ENCODE assay signal across 26 cellular contexts in genomic region chr5:156929366-156929948, GRCh38. TPM values are rescaled to one million over a fixed set of nuclear protein-coding genes. Genes with fewer than 3 reads are reported as not detected.
DNase-seq lines count a peak whose midpoint lies in the region; ATAC-seq, FAIRE-seq and TF ChIP-seq lines count a peak whose summit lies in the region.
"Had no signal": no experiment of that assay in that cellular context is flagged by ENCODE, and none has a peak within 500 bp of the region (broad histone marks: within the 10 kb centered on the region; RNA-seq: fewer than 3 reads in every experiment).

No MANE protein-coding gene starts in this region.

- no peaks in the 10 kb centered on the region for H3K79me2 ChIP-seq in GM12878 (ENCODE audit: control insufficient read depth, insufficient read depth, low read length)

- no peak for TF ChIP-seq EP300 in GM12878 (IDR thresholded peaks at IDR 0.05; ENCODE audit: borderline replicate concordance in 1 of 2, control insufficient read depth in 1 of 2, low read depth in 2 of 2, low read length in 2 of 2)

- H3K27me3 Mint-ChIP-seq in T-helper 2 cell treated with Interferon-gamma antibody and Interleukin-4, amounts not matched to agents 5 μg/mL and 100 μg/mL, for 36 hours (ENCODE audit: low read depth): no peaks in the 10 kb centered on the region
- H3K27me3 Mint-ChIP-seq: stimulated activated memory B cell treated with anti-CD40 and anti-IgM and Interleukin-4, amounts not matched to agents 10 μg/mL and 1 μg/mL and 100 μg/mL, for 72 hours had no signal

- peaks cover 59% of the 10 kb centered on the region for H3K4me1 Mint-ChIP-seq in T-helper 2 cell treated with Interferon-gamma antibody and Interleukin-4, amounts not matched to agents 5 μg/mL and 100 μg/mL, for 36 hours (ENCODE audit: low read depth)
- H3K4me1 Mint-ChIP-seq: naive B cell; stimulated activated memory B cell treated with anti-CD40 and anti-IgM and Interleukin-4, amounts not matched to agents 10 μg/mL and 1 μg/mL and 100 μg/mL, for 72 hours had no signal

- in situ Hi-C loops in GM12878 (cut with MboI): no loop called here

- H3K27ac ChIP-seq in GM12878 (ENCODE audit: control insufficient read depth, insufficient read depth) (peak overlapping the region; percentile 45), adrenal gland (no peak overlapping the region)
- H3K27ac ChIP-seq: C4-2B, coronary artery, GM23248, pancreas, SJSA1 had no signal

- no peak overlapping the region for H3K4me2 ChIP-seq in GM12878 (ENCODE audit: control insufficient read depth, insufficient read depth)

- POLR2A ChIA-PET in GM12878 (lab: Charles Lee): interaction anchor here (0.6 to 10.1 kb wide), 4 partner anchors 10 to 180 kb away, joined by 3 to 81 read pairs (median 6); partner anchors contain the start of gene HAVCR2

- H3K9me3 Mint-ChIP-seq in T-helper 2 cell treated with Interferon-gamma antibody and Interleukin-4, amounts not matched to agents 5 μg/mL and 100 μg/mL, for 36 hours: peaks cover 6% of the 10 kb centered on the region

- peaks cover 6% of the 10 kb centered on the region for H3K9me3 ChIP-seq in GM12878 (replicated peaks; ENCODE audit: control insufficient read depth, insufficient read depth, low read length)
- H3K9me3 ChIP-seq in adrenal gland (replicated peaks in 1 of 3): no peaks in the 10 kb centered on the region
- H3K9me3 ChIP-seq: pancreas, SJSA1 had no signal

- no peak overlapping the region for H3K9ac ChIP-seq in GM12878 (ENCODE audit: control insufficient read depth, insufficient read depth, low read length)
- H3K9ac ChIP-seq: GM23248 had no signal

- RAD21 ChIA-PET in GM12878 (lab: Charles Lee; ENCODE audit: unreplicated experiment): interaction anchor here (1.4 to 3.3 kb wide), 5 partner anchors 9 to 213 kb away, joined by 3 to 22 read pairs (median 9); partner anchors contain the start of gene MED7

- H3K4me3 ChIP-seq in GM12878 (no peak overlapping the region), adrenal gland (no peak overlapping the region)
- H3K4me3 ChIP-seq: coronary artery, GM23248, pancreas, SJSA1 had no signal

- H2AFZ ChIP-seq in GM12878 (ENCODE audit: control insufficient read depth, low read depth, low read length): peak overlapping the region; percentile 55
- H2AFZ ChIP-seq: GM23248 had no signal

- SMC1A ChIA-PET in GM12878 (lab: Charles Lee; ENCODE audit: uncharacterized antibody, unreplicated experiment): interaction anchor here (0.6 to 12.0 kb wide), 11 partner anchors 9 to 928 kb away, joined by 3 to 228 read pairs (median 5); no protein-coding TSS in a partner anchor

- H3K36me3 ChIP-seq in GM12878 (ENCODE audit: control insufficient read depth in 2 of 2, insufficient read depth in 2 of 2, low read length in 1 of 2) (no peaks in the 10 kb centered on the region), adrenal gland (replicated peaks in 1 of 2) (no peaks in the 10 kb centered on the region)
- H3K36me3 ChIP-seq: pancreas, SJSA1 had no signal

- no peaks in the 10 kb centered on the region for H4K20me1 ChIP-seq in GM12878 (ENCODE audit: control insufficient read depth, insufficient read depth)

- 34% methylated on average over 3 of the region's 3 CpGs for WGBS in GM12878 (ENCODE audit: insufficient coverage, insufficient replicate concordance, low lambda C conversion rate, missing lambda C conversion rate)
- 74 to 79% (median 78%) methylated on average over 3 of the region's 3 CpGs for WGBS in adrenal gland, 4 donors

- no peak for FAIRE-seq in GM12878 (lab: Jason Lieb, UNC)
- FAIRE-seq: pancreas, RCC 7860 had no signal

- peak; percentile 8 for DNase-seq in stimulated activated CD4-positive, alpha-beta T cell treated with anti-CD3 and anti-CD28 coated beads, Interleukin-15, amount 100 ng/mL, for 24 hours
- no peak for DNase-seq in stimulated activated CD4-positive, alpha-beta T cell treated with anti-CD3 and anti-CD28 coated beads, Interleukin-1b, Interleukin-23, amount 100 ng/mL, for 48 hours
- peak; percentile 16 for DNase-seq in T-helper 2 cell treated with Interferon-gamma antibody and Interleukin-4, amounts not matched to agents 5 μg/mL and 100 μg/mL, for 36 hours (ENCODE audit: low spot score)
- DNase-seq in GM12878 (ENCODE audit: low read depth, low spot score): no peak
- DNase-seq in adrenal gland: no peak
- no peak for DNase-seq in T-helper 9 cell
- DNase-seq: DMS153, GDM1, GM23248, left cardiac atrium, mesenchymal stem cell, naive B cell, NCI-H1930, NCI-H345, pancreas had no signal

- H3K36me3 Mint-ChIP-seq in T-helper 2 cell treated with Interferon-gamma antibody and Interleukin-4, amounts not matched to agents 5 μg/mL and 100 μg/mL, for 36 hours (ENCODE audit: low read depth): peaks cover 16% of the 10 kb centered on the region
- H3K36me3 Mint-ChIP-seq: IgD-negative memory B cell; stimulated activated memory B cell treated with anti-CD40 and anti-IgM and Interleukin-4, amounts not matched to agents 10 μg/mL and 1 μg/mL and 100 μg/mL, for 72 hours had no signal

- BruUV-seq in GM12878 (replicated peaks; lab: Mats Ljungman, UMichigan): no TSS peak

- ATAC-seq in GM12878: no peak; the same call in 2 of the 3 replicates
- no peak for ATAC-seq in GM21723 (IDR thresholded peaks at IDR 0.05; ENCODE audit: unreplicated experiment)
- ATAC-seq: left cardiac atrium; pancreas; stimulated activated memory B cell treated with anti-CD40 and anti-IgM and Interleukin-4, amounts not matched to agents 10 μg/mL and 1 μg/mL and 100 μg/mL, for 72 hours; WTC11 had no signal

- H3K27me3 ChIP-seq in GM12878 (replicated peaks in 1 of 2; ENCODE audit: control insufficient read depth in 2 of 2, insufficient read depth in 2 of 2, low read length in 1 of 2) (no peaks in the 10 kb centered on the region), adrenal gland (no peaks in the 10 kb centered on the region)
- H3K27me3 ChIP-seq: pancreas, SJSA1 had no signal

- TF ChIP-seq CTCF in GM12878 (IDR thresholded peaks at IDR 0.05 in 2 of 3, conservative IDR thresholded peaks at IDR 0.05 in 1 of 3; ENCODE audit: control insufficient read depth in 2 of 3, extremely low read depth in 1 of 3, insufficient read depth in 1 of 3, low read depth in 3 of 3, low read length in 3 of 3) (no peak), adrenal gland (IDR thresholded peaks at IDR 0.05) (no peak)

- H3K4me3 Mint-ChIP-seq in T-helper 2 cell treated with Interferon-gamma antibody and Interleukin-4, amounts not matched to agents 5 μg/mL and 100 μg/mL, for 36 hours: peak overlapping the region; percentile 10
- H3K4me3 Mint-ChIP-seq: IgD-negative memory B cell; naive B cell; stimulated activated memory B cell treated with anti-CD40 and anti-IgM and Interleukin-4, amounts not matched to agents 10 μg/mL and 1 μg/mL and 100 μg/mL, for 72 hours; WTC11 had no signal

- TF ChIP-seq POLR2A in GM12878 (IDR thresholded peaks at IDR 0.05; ENCODE audit: low read depth, low read length): no peak
- no peak for TF ChIP-seq POLR2A in adrenal gland (IDR thresholded peaks at IDR 0.05)

- no peak for TF ChIP-seq RAD21 in GM12878 (IDR thresholded peaks at IDR 0.05; ENCODE audit: insufficient read depth, low read depth, low read length)

- H3K27ac Mint-ChIP-seq in T-helper 2 cell treated with Interferon-gamma antibody and Interleukin-4, amounts not matched to agents 5 μg/mL and 100 μg/mL, for 36 hours: peak overlapping the region; percentile 78
- H3K27ac Mint-ChIP-seq: stimulated activated memory B cell treated with anti-CD40 and anti-IgM and Interleukin-4, amounts not matched to agents 10 μg/mL and 1 μg/mL and 100 μg/mL, for 72 hours; WTC11 had no signal

- intact Hi-C loops in GM12878 (cut with micrococcal nuclease; ENCODE audit: unreplicated experiment) (loop anchor here (10.0 kb wide), 1 partner anchor 185 kb away; no protein-coding TSS in a partner anchor), adrenal gland (cut with DNase I) (no loop called here)

- CTCF ChIA-PET in GM12878 (lab: Yijun Ruan, JAX): interaction anchor here (1.0 to 3.7 kb wide), 6 partner anchors 9 to 213 kb away, joined by 3 to 21 read pairs (median 4); partner anchors contain the start of gene MED7

- H3K4me1 ChIP-seq in GM12878 (ENCODE audit: control insufficient read depth, insufficient read depth, low read length) (peaks cover 46% of the 10 kb centered on the region), adrenal gland (replicated peaks in 1 of 2) (no peaks in the 10 kb centered on the region)
- H3K4me1 ChIP-seq: pancreas, SJSA1 had no signal

TF ChIP-seq in GM12878, 131 proteins besides CTCF, POLR2A, EP300 and RAD21 (continues in another document):
- TF ChIP-seq ZSCAN29 (IDR thresholded peaks at IDR 0.05): no peak

RNA-seq across cellular contexts. Expression of gene TIMD4, which starts 33.6 kb away (rescaled TPM):
- 4.0 and 10.0 TPM in 2 replicates for total RNA-seq in GM12878 (2013; cell fraction: nucleolus; rRNA removed)
- 2.7 and 3.7 TPM in 2 replicates for total RNA-seq in GM12878 (2014; rRNA removed)
- total RNA-seq in GM12878 (2014; rRNA removed; fragmentation: Illumina TruSeq; extraction: Trizol): 1.9 and 2.0 TPM in 2 replicates
- total RNA-seq in GM12878 (2021): 2.9 and 4.2 TPM in 2 replicates
- polyA plus RNA-seq in GM12878 (2011; ENCODE audit: low read depth): 0.26 TPM
- polyA plus RNA-seq in GM12878 (2011; rRNA removed): 15.4 and 17.4 TPM in 2 replicates
- polyA plus RNA-seq in GM12878 (2011; cell fraction: cytosol; rRNA removed): 4.3 and 4.8 TPM in 2 replicates
- polyA plus RNA-seq in GM12878 (2011; cell fraction: nucleus; rRNA removed): 2.8 and 5.4 TPM in 2 replicates
- polyA plus RNA-seq in GM12878 (2012): 5.6 and 6.1 TPM in 2 replicates
- polyA plus RNA-seq in GM12878 (2014; fragmentation: Illumina TruSeq; extraction: Trizol): 0.89 and 1.3 TPM in 2 replicates
- polyA plus RNA-seq in GM12878 (2014; fragmentation: Nextera tagmentation; extraction: Ambion mirVana): 1 to 10 TPM; 7.6 to 8.5 TPM
- 2.4 and 2.8 TPM in 2 replicates for polyA plus RNA-seq in GM12878 (2014; rRNA removed)
- polyA plus RNA-seq in GM12878 (2016; fragmentation: Nextera tagmentation; extraction: Ambion mirVana): 10 to 100 TPM in 1 of 2 experiments, 1 to 10 TPM in 1; 9.4 to 10.6 TPM
- polyA minus RNA-seq in GM12878 (2011; rRNA and poly(A)+ RNA removed): 1.6 and 5.0 TPM in 2 replicates
- polyA minus RNA-seq in GM12878 (2011; cell fraction: cytosol; rRNA and poly(A)+ RNA removed): 1.9 TPM in 1 of 2 replicates, not detected in the other
- polyA minus RNA-seq in GM12878 (2011; cell fraction: nucleus; rRNA and poly(A)+ RNA removed): 0.57 and 1.3 TPM in 2 replicates
- 1 to 10 TPM in 1 of 8 donors, under 1 TPM in 3, not detected in 4; 0.21 to 1.8 (median 0.71) TPM for total RNA-seq in adrenal gland
- under 1 TPM in 2 of 3 donors, not detected in 1; 0.10 to 0.24 TPM for polyA plus RNA-seq in adrenal gland
- total RNA-seq: fibroblast of lung, glomerular endothelial cell, GM23248, SJSA1 had no signal
- polyA plus RNA-seq: AG04450, fibroblast of lung, GM23248, IgD-negative memory B cell, pancreas had no signal

Comparison
In these comparisons a context has a peak if more than half of its experiments do, and no peak if none do; other contexts are left out.
1. DNase-seq: peak in stimulated activated CD4-positive, alpha-beta T cell treated with anti-CD3 and anti-CD28 coated beads, Interleukin-15, amount 100 ng/mL, for 24 hours (single experiment) and T-helper 2 cell treated with Interferon-gamma antibody and Interleukin-4, amounts not matched to agents 5 μg/mL and 100 μg/mL, for 36 hours (single experiment); none in stimulated activated CD4-positive, alpha-beta T cell treated with anti-CD3 and anti-CD28 coated beads, Interleukin-1b, Interleukin-23, amount 100 ng/mL, for 48 hours (single experiment), GM12878 (single experiment), adrenal gland (0 of 7) and T-helper 9 cell (single experiment).